1 cellular context compared by ENCODE assay signal in the genomic region with DNA sequence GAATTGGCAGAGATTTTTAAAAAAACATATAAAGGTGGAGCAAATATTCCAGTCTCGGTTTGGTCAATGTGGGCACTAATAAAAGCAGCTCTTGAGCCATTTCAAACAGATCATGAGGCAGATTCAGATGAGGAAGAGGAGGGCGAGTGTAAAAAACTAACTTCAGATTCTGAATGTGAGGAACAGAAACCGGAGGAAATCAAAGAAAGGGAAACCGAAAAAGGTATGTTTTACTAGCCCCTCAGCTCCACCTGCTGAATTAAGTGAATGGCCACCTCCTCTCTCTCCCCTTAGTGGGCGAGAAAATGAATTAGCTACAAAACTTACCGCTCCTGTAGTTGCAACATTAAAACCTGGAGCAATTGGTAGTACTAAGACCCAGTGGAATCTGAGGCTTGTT.
TF ChIP-seq lines count a peak whose summit lies in the region.

No MANE protein-coding gene starts in this region.

TF ChIP-seq in GM12878, 131 proteins besides CTCF, POLR2A, EP300 and RAD21:
- TF ChIP-seq BCL11A (IDR thresholded peaks at IDR 0.05; ENCODE audit: low read depth, low read length) (peak; percentile 74), SPI1 (IDR thresholded peaks at IDR 0.05; ENCODE audit: borderline replicate concordance, insufficient read depth, low read depth, low read length) (peak; percentile 93), RAD51 (IDR thresholded peaks at IDR 0.05) (0 out of 2 replicates have a peak, but pooled peaks have one; percentile 27), MEF2B (IDR thresholded peaks at IDR 0.05; ENCODE audit: partially characterized antibody, poor library complexity, severe bottlenecking) (peak; percentile 8), ZBED1 (IDR thresholded peaks at IDR 0.05; ENCODE audit: borderline replicate concordance) (0 out of 2 replicates have a peak, but pooled peaks have one; percentile 56), IKZF2 (IDR thresholded peaks at IDR 0.05) (peak; percentile 58 to 68; a peak in 2 of 4 replicates), FOXM1 (IDR thresholded peaks at IDR 0.05; ENCODE audit: low read depth, low read length) (peak; percentile 66; the same call in 1 of the 2 replicates), IKZF1 (conservative IDR thresholded peaks at IDR 0.05) (peak; percentile 39; the same call in 1 of the 2 replicates), RELB (IDR thresholded peaks at IDR 0.05; ENCODE audit: low read depth) (peak; percentile 50; the same call in 1 of the 2 replicates), ATF7 (IDR thresholded peaks at IDR 0.05; ENCODE audit: low read depth) (peak; percentile 44; the same call in 1 of the 2 replicates), MTA2 (IDR thresholded peaks at IDR 0.05; ENCODE audit: low read depth) (peak; percentile 79), CREB1 (IDR thresholded peaks at IDR 0.05; ENCODE audit: low read depth) (0 out of 2 replicates have a peak, but pooled peaks have one; percentile 11), POU2F2 (IDR thresholded peaks at IDR 0.05; ENCODE audit: borderline replicate concordance, low read depth, low read length) (0 out of 3 replicates have a peak, but pooled peaks have one; percentile 45), TCF7 (IDR thresholded peaks at IDR 0.05; ENCODE audit: borderline replicate concordance) (peak; percentile 96), EED (IDR thresholded peaks at IDR 0.05; ENCODE audit: low read depth) (peak; percentile 69; the same call in 1 of the 2 replicates), YY1 (IDR thresholded peaks at IDR 0.05; ENCODE audit: low read depth, low read length) (peak; percentile 39; the same call in 1 of the 2 replicates), GABPA (IDR thresholded peaks at IDR 0.05; ENCODE audit: low read depth) (0 out of 2 replicates have a peak, but pooled peaks have one; percentile 12), DPF2 (IDR thresholded peaks at IDR 0.05) (peak; percentile 72), IRF4 (IDR thresholded peaks at IDR 0.05; ENCODE audit: low read depth, low read length) (peak; percentile 71), TCF12 (IDR thresholded peaks at IDR 0.05; ENCODE audit: low read depth, low read length) (peak; percentile 89), RUNX3 (IDR thresholded peaks at IDR 0.05; ENCODE audit: low read length) (peak; percentile 71), TCF3 (IDR thresholded peaks at IDR 0.05; ENCODE audit: borderline replicate concordance, insufficient read depth, low read depth, low read length) (peak; percentile 66; the same call in 1 of the 2 replicates), NBN (IDR thresholded peaks at IDR 0.05) (peak; percentile 42; the same call in 1 of the 2 replicates), NFIC (IDR thresholded peaks at IDR 0.05; ENCODE audit: low read depth, low read length) (peak; percentile 80), MAX (IDR thresholded peaks at IDR 0.05; ENCODE audit: low read depth, low read length) (0 out of 2 replicates have a peak, but pooled peaks have one; percentile 13), EGR1 (IDR thresholded peaks at IDR 0.05; ENCODE audit: borderline replicate concordance in 1 of 2, low read depth in 2 of 2, low read length in 2 of 2) (0 out of 3 replicates have a peak, but pooled peaks of 1 of the 2 experiments have one; percentile 7), JUNB (IDR thresholded peaks at IDR 0.05) (peak; percentile 74), BCL3 (IDR thresholded peaks at IDR 0.05; ENCODE audit: borderline replicate concordance, insufficient read depth, low read depth, low read length, poor library complexity, severe bottlenecking) (peak; percentile 36), ETV6 (conservative IDR thresholded peaks at IDR 0.05 in 1 of 2, IDR thresholded peaks at IDR 0.05 in 1 of 2; ENCODE audit: borderline replicate concordance in 1 of 2, low read depth in 1 of 2) (peak in 1 of 2 experiments; percentile 59; a peak in 1 of 4 replicates)
- TF ChIP-seq, protein P1, sequence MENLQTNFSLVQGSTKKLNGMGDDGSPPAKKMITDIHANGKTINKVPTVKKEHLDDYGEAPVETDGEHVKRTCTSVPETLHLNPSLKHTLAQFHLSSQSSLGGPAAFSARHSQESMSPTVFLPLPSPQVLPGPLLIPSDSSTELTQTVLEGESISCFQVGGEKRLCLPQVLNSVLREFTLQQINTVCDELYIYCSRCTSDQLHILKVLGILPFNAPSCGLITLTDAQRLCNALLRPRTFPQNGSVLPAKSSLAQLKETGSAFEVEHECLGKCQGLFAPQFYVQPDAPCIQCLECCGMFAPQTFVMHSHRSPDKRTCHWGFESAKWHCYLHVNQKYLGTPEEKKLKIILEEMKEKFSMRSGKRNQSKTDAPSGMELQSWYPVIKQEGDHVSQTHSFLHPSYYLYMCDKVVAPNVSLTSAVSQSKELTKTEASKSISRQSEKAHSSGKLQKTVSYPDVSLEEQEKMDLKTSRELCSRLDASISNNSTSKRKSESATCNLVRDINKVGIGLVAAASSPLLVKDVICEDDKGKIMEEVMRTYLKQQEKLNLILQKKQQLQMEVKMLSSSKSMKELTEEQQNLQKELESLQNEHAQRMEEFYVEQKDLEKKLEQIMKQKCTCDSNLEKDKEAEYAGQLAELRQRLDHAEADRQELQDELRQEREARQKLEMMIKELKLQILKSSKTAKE (IDR thresholded peaks at IDR 0.05; ENCODE audit: low read depth, poor library complexity, severe bottlenecking), result peak; percentile 68
